ENCODE assay signal across 8 cellular contexts in the genomic region with DNA sequence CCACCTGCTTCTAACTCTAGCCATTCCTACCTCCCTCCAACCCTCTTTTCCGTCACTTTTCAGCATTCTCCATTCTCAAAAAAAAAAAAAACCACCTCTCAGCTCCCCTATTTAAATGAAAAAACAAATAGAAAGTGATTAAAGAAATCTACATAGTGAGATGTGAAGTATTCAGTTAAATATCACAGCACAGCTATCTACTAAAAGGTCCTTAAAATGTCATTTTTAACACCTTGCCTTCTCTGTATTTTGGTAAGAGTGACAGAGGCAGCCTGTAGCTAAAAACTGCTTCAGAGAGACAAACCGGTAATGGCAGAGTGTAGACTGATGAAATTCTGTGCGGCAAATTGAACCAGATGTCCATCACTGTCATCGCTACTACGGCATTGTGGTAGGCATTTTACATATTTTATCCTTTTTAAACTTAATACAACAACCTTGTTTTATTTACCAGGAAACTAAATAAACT. TPM values are rescaled to one million over a fixed set of nuclear protein-coding genes. Genes with fewer than 3 reads are reported as not detected.
DNase-seq lines count a peak whose midpoint lies in the region; ATAC-seq and TF ChIP-seq lines count a peak whose summit lies in the region.

No MANE protein-coding gene starts in this region.

- in situ Hi-C loops in GM13977 (cut with MboI; ENCODE audit: low pct_unique_long_range_greater_than_20kb, low sequenced_read_pairs, unreplicated experiment), result no loop called here

- H3K9me2 ChIP-seq in neural cell (ENCODE audit: insufficient read depth, low read length), result no peaks in the 10 kb centered on the region

- peak; percentile 12 for DNase-seq in GM13977 (ENCODE audit: low spot score)
- DNase-seq in posterior cingulate gyrus, result no peak
- DNase-seq in NOMO-1 treated with DMSO at 0.1 percent for 48 hours (lab: John Stamatoyannopoulos, UW; ENCODE audit: unreplicated experiment), result no peak
- DNase-seq in NCI-H1105 treated with DMSO at 0.1 percent for 48 hours (lab: John Stamatoyannopoulos, UW), result no peak

- TF ChIP-seq EP300 in neural cell (conservative IDR thresholded peaks at IDR 0.05; ENCODE audit: poor library complexity, severe bottlenecking), result no peak

- no peaks in the 10 kb centered on the region for H3K4me1 ChIP-seq in endocrine pancreas (ENCODE audit: control insufficient read depth, insufficient read depth, low read length)

- peaks cover 3% of the 10 kb centered on the region for H3K36me3 ChIP-seq in endocrine pancreas (ENCODE audit: control insufficient read depth, insufficient read depth, low read length)
- no peaks in the 10 kb centered on the region for H3K36me3 ChIP-seq in neural cell (ENCODE audit: insufficient read depth, low read length)

- H3K27me3 ChIP-seq in endocrine pancreas (ENCODE audit: control insufficient read depth, insufficient read depth, low read length) (no peaks in the 10 kb centered on the region), neural cell (ENCODE audit: insufficient read depth, low read depth, low read length) (no peaks in the 10 kb centered on the region)

- no peaks in the 10 kb centered on the region for H3K9me3 ChIP-seq in endocrine pancreas (ENCODE audit: control insufficient read depth, low read length)
- no peaks in the 10 kb centered on the region for H3K9me3 ChIP-seq in neural cell (ENCODE audit: low read length)

- no peak for TF ChIP-seq RAD21 in neural cell (conservative IDR thresholded peaks at IDR 0.05)

- peak overlapping the region; percentile 71 for H2AFZ ChIP-seq in neural cell (ENCODE audit: low read depth, low read length)

- H3K9ac ChIP-seq in endocrine pancreas (ENCODE audit: control insufficient read depth, insufficient read depth, low read length) (peak overlapping the region; percentile 84), neural cell (ENCODE audit: low read length) (peak overlapping the region; percentile 81)

- H4K20me1 ChIP-seq in neural cell (ENCODE audit: insufficient read depth), result no peaks in the 10 kb centered on the region

- H3K4me2 ChIP-seq in neural cell (ENCODE audit: low read length), result peak overlapping the region; percentile 53

- peaks cover 3% of the 10 kb centered on the region for H3F3A ChIP-seq in neural cell (ENCODE audit: insufficient read depth, low read length, poor library complexity, severe bottlenecking)

- ATAC-seq in HG03097 (IDR thresholded peaks at IDR 0.05; ENCODE audit: low FRiP score, unreplicated experiment), result no peak

- H3K79me2 ChIP-seq in neural cell (replicated peaks; ENCODE audit: insufficient read depth, low read length), result peaks cover 16% of the 10 kb centered on the region

- intact Hi-C loops in posterior cingulate gyrus (cut with DNase I), result no loop called here

- no peak for TF ChIP-seq CTCF in GM13977 (IDR thresholded peaks at IDR 0.05; ENCODE audit: extremely low read depth, insufficient read depth, missing control alignments)
- TF ChIP-seq CTCF in neural cell (IDR thresholded peaks at IDR 0.05; ENCODE audit: poor library complexity, severe bottlenecking), result no peak

- H3K4me3 ChIP-seq in endocrine pancreas (ENCODE audit: control insufficient read depth, insufficient read depth, low read length) (peak overlapping the region; percentile 78), neural cell (ENCODE audit: low read length) (peak overlapping the region; percentile 77)

- H3K27ac ChIP-seq in neural cell (ENCODE audit: low read length), result peak overlapping the region; percentile 80

TF ChIP-seq in PFSK-1, 5 proteins besides CTCF, POLR2A, EP300 and RAD21:
- TF ChIP-seq POLR2AphosphoS5 (IDR thresholded peaks at IDR 0.05; ENCODE audit: low read depth, low read length) (peak; percentile 5; the same call in 1 of the 2 replicates), SIN3A (IDR thresholded peaks at IDR 0.05; ENCODE audit: borderline replicate concordance, insufficient read depth, low read length) (no peak), FOXP2 (optimal IDR thresholded peaks at IDR 0.05; ENCODE audit: borderline replicate concordance, extremely low read depth, extremely low read length, insufficient read depth) (no peak), TAF1 (IDR thresholded peaks at IDR 0.05; ENCODE audit: borderline replicate concordance, insufficient read depth, low read length) (no peak)
TF ChIP-seq in PFSK-1: peak in this region for 1.

TF ChIP-seq in neural cell, 6 proteins besides CTCF, POLR2A, EP300 and RAD21:
- no peak for TF ChIP-seq TAF1 (IDR thresholded peaks at IDR 0.05; ENCODE audit: low read depth)

RNA-seq across cellular contexts. Expression of a gene that starts 0.3 kb away (rescaled TPM):
- polyA plus RNA-seq in PFSK-1 (2012; ENCODE audit: insufficient read length, low read depth), result 35.6 TPM
- 82.0 and 92.1 TPM in 2 replicates for polyA plus RNA-seq in neural cell
- 142 and 148 TPM in 2 replicates for polyA minus RNA-seq in neural cell

RNA-seq across cellular contexts. Expression of a gene that starts 7.2 kb away (rescaled TPM):
- polyA plus RNA-seq in PFSK-1 (2012; ENCODE audit: insufficient read length, low read depth), result 0.90 TPM
- polyA plus RNA-seq in neural cell, result 3.0 and 3.1 TPM in 2 replicates
- polyA minus RNA-seq in neural cell, result 4.9 and 6.4 TPM in 2 replicates

RNA-seq across cellular contexts. Expression of a gene that starts 7.6 kb away (rescaled TPM):
- polyA plus RNA-seq in PFSK-1 (2012; ENCODE audit: insufficient read length, low read depth), result 6.0 TPM
- 22.0 and 28.1 TPM in 2 replicates for polyA plus RNA-seq in neural cell
- 8.1 and 10.7 TPM in 2 replicates for polyA minus RNA-seq in neural cell

RNA-seq across cellular contexts. Expression of a gene that starts 39.8 kb away (rescaled TPM):
- 2.5 TPM for polyA plus RNA-seq in PFSK-1 (2012; ENCODE audit: insufficient read length, low read depth)
- not detected in 2 replicates for polyA plus RNA-seq in neural cell
- not detected in 2 replicates for polyA minus RNA-seq in neural cell

RNA-seq across cellular contexts. Expression of a gene that starts 40.8 kb away (rescaled TPM):
- not detected for polyA plus RNA-seq in PFSK-1 (2012; ENCODE audit: insufficient read length, low read depth)
- polyA plus RNA-seq in neural cell, result not detected in 2 replicates
- polyA minus RNA-seq in neural cell, result not detected in 2 replicates
